28 cellular contexts compared by ENCODE assay signal in genomic region chr12:3196488-3196887, GRCh38.
"Had no signal": no experiment of that assay in that cellular context is flagged by ENCODE, and none has a peak within 500 bp of the region (broad histone marks: within the 10 kb centered on the region; RNA-seq: fewer than 3 reads in every experiment).

No MANE protein-coding gene starts in this region.

- H3K27ac ChIP-seq: epithelial cell of prostate, gastrocnemius medialis, heart left ventricle, left lung, ovary, psoas muscle, stomach, tibial artery, upper lobe of right lung, uterus had no signal

- H3K27ac Mint-ChIP-seq: mesothelial cell of epicardium; natural killer cell treated with Interleukin-12 subunit alpha and Interleukin-12 subunit beta and Interleukin-15 and Interleukin-18, amount 100 ng/mL, for 72 hours had no signal

- DNase-seq: dorsolateral prefrontal cortex; effector CD4-positive, alpha-beta T cell; foreskin fibroblast; gastrocnemius medialis; heart left ventricle; hippocampal formation; left cardiac atrium; left lung; mesenchymal stem cell; naive B cell; ovary; psoas muscle; right cardiac atrium; small intestine; stimulated activated CD4-positive, alpha-beta T cell treated with anti-CD3 and anti-CD28 coated beads, Interleukin-12 subunit alpha, Interleukin-12 subunit beta, amount 100 ng/mL, for 4 hours; stimulated activated CD4-positive, alpha-beta T cell treated with anti-CD3 and anti-CD28 coated beads, Interleukin-1b, Interleukin-23, amount 100 ng/mL, for 48 hours; stimulated activated CD4-positive, alpha-beta T cell treated with anti-CD3 and anti-CD28 coated beads, Interleukin-4, amount 100 ng/mL, for 1 hour; stimulated activated CD8-positive, alpha-beta memory T cell treated with anti-CD3 and anti-CD28 coated beads, Interleukin-4, amount 100 ng/mL, for 48 hours; stimulated activated naive CD4-positive, alpha-beta T cell treated with Interleukin-2 at 50 U/mL for 16 hours; stomach; tibial artery; upper lobe of right lung; uterus had no signal

- H3K27me3 ChIP-seq: gastrocnemius medialis, ovary, tibial artery, uterus had no signal

- ATAC-seq: esophagus mucosa, gastrocnemius medialis, heart left ventricle, left cardiac atrium, left lung, mucosa of descending colon, psoas muscle, right cardiac atrium, upper lobe of right lung had no signal

- H3K9me3 Mint-ChIP-seq: mesothelial cell of epicardium; natural killer cell treated with Interleukin-12 subunit alpha and Interleukin-12 subunit beta and Interleukin-15 and Interleukin-18, amount 100 ng/mL, for 72 hours had no signal

- H3K4me3 Mint-ChIP-seq: natural killer cell treated with Interleukin-12 subunit alpha and Interleukin-12 subunit beta and Interleukin-15 and Interleukin-18, amount 100 ng/mL, for 72 hours had no signal

- H3K9me3 ChIP-seq: gastrocnemius medialis, heart left ventricle, left lung, mucosa of descending colon, ovary, psoas muscle, stomach, tibial artery, upper lobe of right lung, uterus had no signal

- H3K36me3 Mint-ChIP-seq: naive B cell; natural killer cell treated with Interleukin-12 subunit alpha and Interleukin-12 subunit beta and Interleukin-15 and Interleukin-18, amount 100 ng/mL, for 72 hours had no signal

- H3K36me3 ChIP-seq: gastrocnemius medialis, heart left ventricle, left lung, ovary, stomach, tibial artery, upper lobe of right lung, uterus had no signal

- H3K4me3 ChIP-seq: dorsolateral prefrontal cortex, gastrocnemius medialis, heart left ventricle, left lung, mucosa of descending colon, ovary, psoas muscle, stomach, tibial artery, upper lobe of right lung, uterus had no signal
